34 cellular contexts compared by ENCODE assay signal in genomic region chr1:12215118-12215517, GRCh38. TPM values are rescaled to one million over a fixed set of nuclear protein-coding genes. Genes with fewer than 3 reads are reported as not detected.
"Had no signal": no experiment of that assay in that cellular context is flagged by ENCODE, and none has a peak within 500 bp of the region (broad histone marks: within the 10 kb centered on the region; RNA-seq: fewer than 3 reads in every experiment).

No MANE protein-coding gene starts in this region.

- H3K4me3 Mint-ChIP-seq: activated CD4-positive, alpha-beta memory T cell treated with anti-CD3 and anti-CD28 coated beads, Interleukin-2, amount 10 ng/mL, durations not matched to agents 7 days and 5 days; activated CD8-positive, alpha-beta memory T cell treated with anti-CD3 and anti-CD28 coated beads, Interleukin-2, amount 10 ng/mL, durations not matched to agents 7 days and 5 days; activated naive CD8-positive, alpha-beta T cell treated with anti-CD3 and anti-CD28 coated beads for 36 hours had no signal

- H3K9me3 ChIP-seq: SJCRH30 had no signal

- H3K27ac Mint-ChIP-seq: activated CD4-positive, alpha-beta memory T cell treated with anti-CD3 and anti-CD28 coated beads, Interleukin-2, amount 10 ng/mL, durations not matched to agents 7 days and 5 days; activated CD8-positive, alpha-beta memory T cell treated with anti-CD3 and anti-CD28 coated beads, Interleukin-2, amount 10 ng/mL, durations not matched to agents 7 days and 5 days; activated naive CD8-positive, alpha-beta T cell treated with anti-CD3 and anti-CD28 coated beads for 36 hours had no signal

- H3K27ac ChIP-seq: brain microvascular endothelial cell, KMS-11, PC-9, RWPE1, SJCRH30, SK-N-MC, WERI-Rb-1 had no signal

- H3K36me3 ChIP-seq: brain microvascular endothelial cell, SJCRH30, WERI-Rb-1 had no signal

- H3K9ac ChIP-seq: KMS-11 had no signal

- H3K36me3 Mint-ChIP-seq: activated CD8-positive, alpha-beta memory T cell treated with anti-CD3 and anti-CD28 coated beads, Interleukin-2, amount 10 ng/mL, durations not matched to agents 7 days and 5 days; activated naive CD8-positive, alpha-beta T cell treated with anti-CD3 and anti-CD28 coated beads for 36 hours had no signal

- H3K4me2 ChIP-seq: KMS-11, PC-9 had no signal

- H3K27me3 Mint-ChIP-seq: activated naive CD8-positive, alpha-beta T cell treated with anti-CD3 and anti-CD28 coated beads for 36 hours had no signal

- H3K4me1 ChIP-seq: SJCRH30 had no signal

- H3K4me3 ChIP-seq: PC-9, SJCRH30, SK-N-MC had no signal

- H2AFZ ChIP-seq: PC-9 had no signal

- DNase-seq: activated CD4-positive, alpha-beta memory T cell treated with anti-CD3 and anti-CD28 coated beads, Interleukin-2, amount 10 ng/mL, durations not matched to agents 7 days and 5 days; activated CD4-positive, alpha-beta T cell treated with anti-CD3 and anti-CD28 coated beads for 1 hour; activated CD4-positive, alpha-beta T cell treated with anti-CD3 and anti-CD28 coated beads for 48 hours; activated CD4-positive, CD25-positive, alpha-beta regulatory T cell; activated CD8-positive, alpha-beta memory T cell treated with anti-CD3 and anti-CD28 coated beads for 24 hours; activated CD8-positive, alpha-beta memory T cell treated with anti-CD3 and anti-CD28 coated beads, Interleukin-2, amount 10 ng/mL, durations not matched to agents 7 days and 5 days; activated CD8-positive, alpha-beta memory T cell treated with anti-CD3 and anti-CD28 coated beads, Interleukin-2, amount 50 U/mL, for 48 hours; activated effector memory CD4-positive, alpha-beta T cell treated with anti-CD3 and anti-CD28 coated beads, Interleukin-2, amount 50 U/mL, for 16 hours; activated naive CD4-positive, alpha-beta T cell; activated naive CD4-positive, alpha-beta T cell treated with anti-CD3 and anti-CD28 coated beads, Interleukin-2, amount 50 U/mL, for 16 hours; activated naive CD8-positive, alpha-beta T cell treated with anti-CD3 and anti-CD28 coated beads for 36 hours; activated T-cell treated with anti-CD3 and anti-CD28 coated beads, Interleukin-2, amount 50 U/mL, for 48 hours; amniotic stem cell; aorta; brain microvascular endothelial cell; MM.1S; MV-4-11; NCI-H1092; NCI-H1436 treated with DMSO at 0.1 percent for 48 hours; NCI-H1694 treated with DMSO at 0.1 percent for 48 hours; NCI-H2029; NCI-H345; NCI-H524 treated with DMSO at 0.1 percent for 48 hours; NK-92 treated with Interleukin-12 subunit alpha and Interleukin-12 subunit beta, amount 100 ng/mL, for 24 hours; PC-9; SJCRH30; T1000; WERI-Rb-1 had no signal

- H3K27me3 ChIP-seq: brain microvascular endothelial cell, SJCRH30 had no signal

- ATAC-seq: activated CD8-positive, alpha-beta memory T cell treated with anti-CD3 and anti-CD28 coated beads, Interleukin-2, amount 10 ng/mL, durations not matched to agents 7 days and 5 days; Right ventricle myocardium inferior had no signal

- H3K9me3 Mint-ChIP-seq: activated CD4-positive, alpha-beta memory T cell treated with anti-CD3 and anti-CD28 coated beads, Interleukin-2, amount 10 ng/mL, durations not matched to agents 7 days and 5 days; activated naive CD8-positive, alpha-beta T cell treated with anti-CD3 and anti-CD28 coated beads for 36 hours had no signal

- FAIRE-seq: RCC 7860 had no signal

RNA-seq across cellular contexts. Expression of gene TNFRSF1B, which starts 48.3 kb away (rescaled TPM):
- total RNA-seq: OCI-LY7 had no signal
